Comparison of ENCODE assay signal across 13 cellular contexts in the genomic region with DNA sequence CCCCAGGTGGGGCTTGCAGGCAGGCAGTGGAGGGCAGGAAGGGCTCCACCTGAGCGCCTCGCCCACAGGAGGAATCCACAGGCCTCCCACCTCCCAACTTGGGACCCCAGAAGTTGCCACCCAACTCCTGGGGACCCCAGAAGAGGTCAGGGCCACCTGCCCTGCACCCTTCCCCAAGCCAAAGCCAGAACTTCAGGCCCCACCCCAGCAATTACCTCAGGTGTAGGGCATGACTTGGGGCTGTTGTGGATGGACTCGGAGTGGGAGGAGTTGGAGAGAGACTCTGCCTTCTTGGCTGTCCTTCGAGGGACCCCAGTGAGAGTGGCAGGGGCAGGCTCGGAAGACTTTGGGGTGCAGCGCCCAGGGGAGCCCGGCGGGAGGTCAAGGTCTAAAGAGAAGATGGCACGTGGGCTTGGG. TPM values are rescaled to one million over a fixed set of nuclear protein-coding genes. Genes with fewer than 3 reads are reported as not detected.
DNase-seq lines count a peak whose midpoint lies in the region; ATAC-seq and TF ChIP-seq lines count a peak whose summit lies in the region.
"Had no signal": no experiment of that assay in that cellular context is flagged by ENCODE, and none has a peak within 500 bp of the region (broad histone marks: within the 10 kb centered on the region; RNA-seq: fewer than 3 reads in every experiment).

No MANE protein-coding gene starts in this region.

- ATAC-seq in left ventricle myocardium superior: no peak
- no peak for ATAC-seq in heart right ventricle

- TF ChIP-seq POLR2A in uterus (IDR thresholded peaks at IDR 0.05): no peak

- peak; percentile 23 for DNase-seq in left ventricle myocardium superior
- DNase-seq in heart right ventricle: no peak
- DNase-seq in glutamatergic neuron: peak; percentile 2
- peak; percentile 8 to 11 for DNase-seq in uterus
- DNase-seq in DMS153 treated with DMSO at 0.1 percent for 48 hours (lab: John Stamatoyannopoulos, UW; ENCODE audit: unreplicated experiment): no peak
- DNase-seq in GM19238 (ENCODE audit: insufficient read length, low spot score): no peak
- DNase-seq in LoVo (ENCODE audit: low spot score): no peak
- DNase-seq: GF-D8 had no signal

- WGBS in heart right ventricle, 2 donors: 90 to 91% methylated on average over 9 of the region's 9 CpGs

- H3K4me3 Mint-ChIP-seq in glutamatergic neuron (ENCODE audit: unreplicated experiment): no peak overlapping the region

- H3K9me3 ChIP-seq in heart right ventricle (no peaks in the 10 kb centered on the region), uterus (no peaks in the 10 kb centered on the region)

- H3K36me3 Mint-ChIP-seq in glutamatergic neuron (ENCODE audit: unreplicated experiment): peaks cover 8% of the 10 kb centered on the region

- H3K36me3 ChIP-seq in heart right ventricle (no peaks in the 10 kb centered on the region), uterus (no peaks in the 10 kb centered on the region)

- intact Hi-C loops in left ventricle myocardium superior (cut with micrococcal nuclease) (no loop called here), heart right ventricle (cut with DNase I) (loop anchor here in 5 of 10 donors (5.0 to 10.0 kb wide), 4 partner anchors 97 to 129 kb away; a partner anchor contains a TSS), uterus (cut with DNase I; ENCODE audit: low total_unique reads) (no loop called here)

- TF ChIP-seq CTCF in heart right ventricle (IDR thresholded peaks at IDR 0.05): no peak
- TF ChIP-seq CTCF in VCaP (conservative IDR thresholded peaks at IDR 0.05): no peak
- TF ChIP-seq CTCF in glutamatergic neuron (IDR thresholded peaks at IDR 0.05; ENCODE audit: partially characterized antibody, unreplicated experiment): no peak
- no peak for TF ChIP-seq CTCF in uterus (IDR thresholded peaks at IDR 0.05)

- H3K27ac Mint-ChIP-seq in glutamatergic neuron (ENCODE audit: unreplicated experiment): no peak overlapping the region

- H3K27ac ChIP-seq in heart right ventricle: peak overlapping the region in 1 of 10 donors; percentile 44
- peak overlapping the region; percentile 32 for H3K27ac ChIP-seq in VCaP
- no peak overlapping the region for H3K27ac ChIP-seq in uterus
- H3K27ac ChIP-seq: C4-2B had no signal

- H3K27me3 Mint-ChIP-seq in glutamatergic neuron (ENCODE audit: unreplicated experiment): peaks cover 2% of the 10 kb centered on the region

- peaks cover 5% of the 10 kb centered on the region for H3K9me3 Mint-ChIP-seq in glutamatergic neuron (ENCODE audit: unreplicated experiment)

- peaks cover 0 to 5% (median under 1%) of the 10 kb centered on the region in 7 donors for H3K27me3 ChIP-seq in heart right ventricle
- no peaks in the 10 kb centered on the region for H3K27me3 ChIP-seq in uterus

- H3K4me3 ChIP-seq in heart right ventricle (no peak overlapping the region), uterus (no peak overlapping the region)

- peaks cover 6% of the 10 kb centered on the region for H3K4me1 Mint-ChIP-seq in glutamatergic neuron (ENCODE audit: low read depth, unreplicated experiment)

- H3K4me1 ChIP-seq in heart right ventricle: peaks cover 0 to 5% (median 0%) of the 10 kb centered on the region in 9 donors
- H3K4me1 ChIP-seq in uterus: no peaks in the 10 kb centered on the region

RNA-seq across cellular contexts. Expression of a gene that starts 10.5 kb away (rescaled TPM):
- total RNA-seq in left ventricle myocardium superior (18.8 TPM), heart right ventricle (10 to 100 TPM in 8 of 10 donors, 1 to 10 TPM in 2; 6.0 to 18.7 (median 12.4) TPM), glutamatergic neuron (ENCODE audit: unreplicated experiment) (39.7 TPM), uterus (10 to 100 TPM in 3 of 4 donors, under 1 TPM in 1; 0.59 to 43.7 (median 32.4) TPM)
- polyA plus RNA-seq in heart right ventricle: 10 to 100 TPM in 1 of 2 donors, 1 to 10 TPM in 1; 1.6 to 35.6 TPM

RNA-seq across cellular contexts. Expression of a gene that starts 33.9 kb away (rescaled TPM):
- total RNA-seq in left ventricle myocardium superior: 62.2 TPM
- 10 to 100 TPM; 49.0 to 73.4 (median 59.8) TPM for total RNA-seq in heart right ventricle
- 10 to 100 TPM; 38.0 to 95.0 TPM for polyA plus RNA-seq in heart right ventricle
- 82.1 TPM for total RNA-seq in glutamatergic neuron (ENCODE audit: unreplicated experiment)
- total RNA-seq in uterus: 100 to 1,000 TPM in 2 of 4 donors, 10 to 100 TPM in 2; 31.1 to 267 (median 98.1) TPM

RNA-seq across cellular contexts. Expression of a gene that starts 37.3 kb away (rescaled TPM):
- 0.42 TPM for total RNA-seq in left ventricle myocardium superior
- 1 to 10 TPM in 1 of 10 donors, under 1 TPM in 7, not detected in 2; 0.08 to 2.5 (median 0.25) TPM for total RNA-seq in heart right ventricle
- under 1 TPM; 0.07 to 0.15 TPM for polyA plus RNA-seq in heart right ventricle
- total RNA-seq in glutamatergic neuron (ENCODE audit: unreplicated experiment): not detected
- total RNA-seq in uterus: 10 to 100 TPM in 1 of 4 donors, under 1 TPM in 1, not detected in 2; 0.79 to 21.7 TPM
- total RNA-seq: epithelial cell of proximal tubule; LHCN-M2; T-helper 2 cell treated with Interferon-gamma antibody and Interleukin-4, amounts not matched to agents 100 ng/mL and 5 ng/mL, for 36 hours had no signal

Comparison
In these comparisons a context has a peak if more than half of its experiments do, and no peak if none do; other contexts are left out.
1. DNase-seq: peak in left ventricle myocardium superior (single experiment), glutamatergic neuron (single experiment) and uterus (2 of 2); none in heart right ventricle (0 of 2), DMS153 treated with DMSO at 0.1 percent for 48 hours (single experiment), GM19238 (single experiment) and LoVo (single experiment).